ENCODE assay signal across 22 cellular contexts in the genomic region with DNA sequence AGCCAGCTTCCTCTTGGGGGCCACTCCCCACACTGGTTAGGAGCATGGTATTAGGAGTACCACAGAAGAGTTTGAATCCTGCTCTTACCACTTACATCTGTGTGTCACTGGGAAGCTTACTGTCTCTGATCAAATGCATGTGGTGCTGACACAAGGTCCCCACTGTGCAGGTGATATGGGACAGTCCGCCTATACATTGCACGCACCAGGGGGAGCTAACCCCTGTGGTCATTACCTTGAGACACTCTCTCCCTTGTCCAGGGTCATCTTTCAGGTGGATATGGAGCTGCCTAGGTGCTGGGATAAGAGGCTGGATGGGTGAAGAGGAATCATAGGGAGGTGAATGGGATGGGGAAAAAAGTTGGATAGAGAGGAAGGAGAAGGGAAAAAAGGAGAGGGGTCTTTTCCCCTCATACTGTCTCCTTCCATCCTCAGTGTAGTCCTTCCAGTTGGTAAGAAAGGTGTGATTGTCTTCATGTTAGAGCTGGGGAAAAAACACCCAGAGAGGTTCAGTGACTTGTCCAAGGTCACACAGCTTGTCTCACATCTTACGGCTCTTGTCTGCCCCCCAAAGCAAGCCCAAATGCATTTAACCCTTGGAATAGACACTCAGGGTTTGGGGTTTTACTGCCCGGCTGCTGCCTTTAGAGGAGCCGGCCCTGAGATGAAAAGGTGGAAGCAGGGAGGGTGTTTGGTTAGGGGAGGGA.
DNase-seq lines count a peak whose midpoint lies in the region; ATAC-seq and TF ChIP-seq lines count a peak whose summit lies in the region.
"Had no signal": no experiment of that assay in that cellular context is flagged by ENCODE, and none has a peak within 500 bp of the region (broad histone marks: within the 10 kb centered on the region; RNA-seq: fewer than 3 reads in every experiment).

No MANE protein-coding gene starts in this region.

- H3K27me3 Mint-ChIP-seq in GM23338 (ENCODE audit: insufficient read depth, low read depth, poor library complexity): peaks cover 7% of the 10 kb centered on the region

- H3K36me3 ChIP-seq in GM23338 (ENCODE audit: insufficient read depth) (no peaks in the 10 kb centered on the region), brain microvascular endothelial cell (replicated peaks) (no peaks in the 10 kb centered on the region), neural cell (ENCODE audit: insufficient read depth, low read length) (no peaks in the 10 kb centered on the region), upper lobe of right lung (no peaks in the 10 kb centered on the region)
- H3K36me3 ChIP-seq: adrenal gland, MG63, spleen, stomach, transverse colon had no signal

- intact Hi-C loops in upper lobe of right lung (cut with DNase I): no loop called here

- in situ Hi-C loops in brain microvascular endothelial cell (cut with HindIII; ENCODE audit: low pct_ligation_motif_present, low sequenced_read_pairs): no loop called here

- TF ChIP-seq RAD21 in neural cell (conservative IDR thresholded peaks at IDR 0.05): no peak

- H3K27ac Mint-ChIP-seq in GM23338: no peak overlapping the region
- H3K27ac Mint-ChIP-seq: natural killer cell had no signal

- H3K4me1 ChIP-seq in GM23338 (ENCODE audit: insufficient read depth): no peaks in the 10 kb centered on the region
- no peaks in the 10 kb centered on the region for H3K4me1 ChIP-seq in upper lobe of right lung
- H3K4me1 ChIP-seq: adrenal gland, psoas muscle, spleen, stomach had no signal

- TF ChIP-seq EP300 in neural cell (conservative IDR thresholded peaks at IDR 0.05; ENCODE audit: poor library complexity, severe bottlenecking): no peak

- no peaks in the 10 kb centered on the region for H4K20me1 ChIP-seq in GM23338 (replicated peaks; ENCODE audit: insufficient read depth)
- no peaks in the 10 kb centered on the region for H4K20me1 ChIP-seq in neural cell (ENCODE audit: insufficient read depth)

- H3K9me3 ChIP-seq in neural cell (ENCODE audit: low read length) (no peaks in the 10 kb centered on the region), upper lobe of right lung (no peaks in the 10 kb centered on the region)
- H3K9me3 ChIP-seq: adrenal gland, MG63, psoas muscle, spleen, stomach, transverse colon had no signal

- H3K9me2 ChIP-seq in GM23338 (ENCODE audit: insufficient read depth) (no peaks in the 10 kb centered on the region), neural cell (ENCODE audit: insufficient read depth, low read length) (no peaks in the 10 kb centered on the region)

- H3K27me3 ChIP-seq in GM23338 (ENCODE audit: insufficient read depth) (no peaks in the 10 kb centered on the region), brain microvascular endothelial cell (replicated peaks) (peaks cover 9% of the 10 kb centered on the region), neural cell (ENCODE audit: insufficient read depth, low read depth, low read length) (no peaks in the 10 kb centered on the region), upper lobe of right lung (peaks cover 5% of the 10 kb centered on the region)
- H3K27me3 ChIP-seq: MG63 had no signal

- peak; percentile 60 for ATAC-seq in GM23338
- no peak for ATAC-seq in upper lobe of right lung
- ATAC-seq: natural killer cell, psoas muscle had no signal

- no peaks in the 10 kb centered on the region for H3K36me3 Mint-ChIP-seq in GM23338 (ENCODE audit: low read depth)
- H3K36me3 Mint-ChIP-seq: natural killer cell had no signal

- H3K4me3 ChIP-seq in GM23338: no peak overlapping the region
- no peak overlapping the region for H3K4me3 ChIP-seq in brain microvascular endothelial cell (ENCODE audit: low read depth, low read length)
- no peak overlapping the region for H3K4me3 ChIP-seq in neural cell (ENCODE audit: low read length)
- H3K4me3 ChIP-seq in upper lobe of right lung: no peak overlapping the region
- H3K4me3 ChIP-seq: adrenal gland, MG63, psoas muscle, spleen, stomach, transverse colon had no signal

- no peak overlapping the region for H3K27ac ChIP-seq in GM23338 (ENCODE audit: low read depth)
- no peak overlapping the region for H3K27ac ChIP-seq in brain microvascular endothelial cell
- no peak overlapping the region for H3K27ac ChIP-seq in neural cell (ENCODE audit: low read length)
- H3K27ac ChIP-seq in upper lobe of right lung: no peak overlapping the region
- H3K27ac ChIP-seq: adrenal gland, psoas muscle, spleen, stomach, transverse colon had no signal

- peaks cover 12% of the 10 kb centered on the region; the same call in 2 of the 3 replicates for H3K4me1 Mint-ChIP-seq in GM23338
- H3K4me1 Mint-ChIP-seq: natural killer cell had no signal

- peak overlapping the region; percentile 0 for H3K9ac ChIP-seq in neural cell (ENCODE audit: low read length)

- H3K79me2 ChIP-seq in GM23338 (replicated peaks; ENCODE audit: insufficient read depth) (no peaks in the 10 kb centered on the region), neural cell (replicated peaks; ENCODE audit: insufficient read depth, low read length) (no peaks in the 10 kb centered on the region)

- H3K9me3 Mint-ChIP-seq in GM23338: no peaks in the 10 kb centered on the region
- H3K9me3 Mint-ChIP-seq: natural killer cell had no signal

- H3F3A ChIP-seq in GM23338 (replicated peaks; ENCODE audit: low read depth) (no peaks in the 10 kb centered on the region), neural cell (ENCODE audit: insufficient read depth, low read length, poor library complexity, severe bottlenecking) (no peaks in the 10 kb centered on the region)

- no peak overlapping the region for H3K4me2 ChIP-seq in GM23338
- H3K4me2 ChIP-seq in neural cell (ENCODE audit: low read length): no peak overlapping the region

- DNase-seq in GM23338 (ENCODE audit: low spot score): peak; percentile 41
- peak; percentile 26 for DNase-seq in HT-29 (ENCODE audit: low spot score)
- no peak for DNase-seq in brain microvascular endothelial cell
- DNase-seq in NCI-H2107 treated with DMSO at 0.1 percent for 48 hours (lab: John Stamatoyannopoulos, UW; ENCODE audit: unreplicated experiment): no peak
- DNase-seq in GM19238 (ENCODE audit: insufficient read length, low spot score): no peak
- no peak for DNase-seq in upper lobe of right lung
- DNase-seq: activated effector memory CD4-positive, alpha-beta T cell treated with Interleukin-2 at 50 U/mL for 16 hours; adrenal gland; central memory CD4-positive, alpha-beta T cell; hippocampal formation; MG63; natural killer cell; NCI-H1436; NCI-H526 treated with DMSO at 0.1 percent for 48 hours; OCI-M1; psoas muscle; SHP77 treated with DMSO at 0.1 percent for 48 hours; spleen; stimulated activated CD4-positive, alpha-beta T cell treated with anti-CD3 and anti-CD28 coated beads, Interleukin-4, amount 100 ng/mL, for 24 hours; stomach; transverse colon had no signal

- H2AFZ ChIP-seq in GM23338: no peak overlapping the region
- no peak overlapping the region for H2AFZ ChIP-seq in neural cell (ENCODE audit: low read depth, low read length)

- TF ChIP-seq CTCF in GM23338 (conservative IDR thresholded peaks at IDR 0.05; ENCODE audit: low read depth in 2 of 2): peak; percentile 38 to 67
- TF ChIP-seq CTCF in brain microvascular endothelial cell (IDR thresholded peaks at IDR 0.05; ENCODE audit: low read depth, low read length, missing control alignments): peak; percentile 20
- TF ChIP-seq CTCF in neural cell (IDR thresholded peaks at IDR 0.05; ENCODE audit: poor library complexity, severe bottlenecking): no peak
- no peak for TF ChIP-seq CTCF in upper lobe of right lung (IDR thresholded peaks at IDR 0.05)

- no peak overlapping the region for H3K4me3 Mint-ChIP-seq in GM23338
- H3K4me3 Mint-ChIP-seq: natural killer cell had no signal

TF ChIP-seq in GM23338, 12 proteins besides CTCF, POLR2A, EP300 and RAD21 (continues in another document):
- TF ChIP-seq POLR2AphosphoS5 (IDR thresholded peaks at IDR 0.05; ENCODE audit: low read depth) (no peak), STAT1 (IDR thresholded peaks at IDR 0.05; ENCODE audit: unreplicated experiment) (no peak)

TF ChIP-seq in neural cell, 6 proteins besides CTCF, POLR2A, EP300 and RAD21:
- no peak for TF ChIP-seq TAF1 (IDR thresholded peaks at IDR 0.05; ENCODE audit: low read depth)
- TF ChIP-seq, protein P1, sequence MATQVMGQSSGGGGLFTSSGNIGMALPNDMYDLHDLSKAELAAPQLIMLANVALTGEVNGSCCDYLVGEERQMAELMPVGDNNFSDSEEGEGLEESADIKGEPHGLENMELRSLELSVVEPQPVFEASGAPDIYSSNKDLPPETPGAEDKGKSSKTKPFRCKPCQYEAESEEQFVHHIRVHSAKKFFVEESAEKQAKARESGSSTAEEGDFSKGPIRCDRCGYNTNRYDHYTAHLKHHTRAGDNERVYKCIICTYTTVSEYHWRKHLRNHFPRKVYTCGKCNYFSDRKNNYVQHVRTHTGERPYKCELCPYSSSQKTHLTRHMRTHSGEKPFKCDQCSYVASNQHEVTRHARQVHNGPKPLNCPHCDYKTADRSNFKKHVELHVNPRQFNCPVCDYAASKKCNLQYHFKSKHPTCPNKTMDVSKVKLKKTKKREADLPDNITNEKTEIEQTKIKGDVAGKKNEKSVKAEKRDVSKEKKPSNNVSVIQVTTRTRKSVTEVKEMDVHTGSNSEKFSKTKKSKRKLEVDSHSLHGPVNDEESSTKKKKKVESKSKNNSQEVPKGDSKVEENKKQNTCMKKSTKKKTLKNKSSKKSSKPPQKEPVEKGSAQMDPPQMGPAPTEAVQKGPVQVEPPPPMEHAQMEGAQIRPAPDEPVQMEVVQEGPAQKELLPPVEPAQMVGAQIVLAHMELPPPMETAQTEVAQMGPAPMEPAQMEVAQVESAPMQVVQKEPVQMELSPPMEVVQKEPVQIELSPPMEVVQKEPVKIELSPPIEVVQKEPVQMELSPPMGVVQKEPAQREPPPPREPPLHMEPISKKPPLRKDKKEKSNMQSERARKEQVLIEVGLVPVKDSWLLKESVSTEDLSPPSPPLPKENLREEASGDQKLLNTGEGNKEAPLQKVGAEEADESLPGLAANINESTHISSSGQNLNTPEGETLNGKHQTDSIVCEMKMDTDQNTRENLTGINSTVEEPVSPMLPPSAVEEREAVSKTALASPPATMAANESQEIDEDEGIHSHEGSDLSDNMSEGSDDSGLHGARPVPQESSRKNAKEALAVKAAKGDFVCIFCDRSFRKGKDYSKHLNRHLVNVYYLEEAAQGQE (IDR thresholded peaks at IDR 0.05; ENCODE audit: borderline replicate concordance): no peak
- no peak for TF ChIP-seq MXI1 (conservative IDR thresholded peaks at IDR 0.05; ENCODE audit: poor library complexity, severe bottlenecking)
- TF ChIP-seq POLR2AphosphoS5 (IDR thresholded peaks at IDR 0.05): no peak
- no peak for TF ChIP-seq EZH2 (IDR thresholded peaks at IDR 0.05; ENCODE audit: borderline replicate concordance, insufficient read depth, low read length, poor library complexity, severe bottlenecking)
- no peak for TF ChIP-seq SMC3 (conservative IDR thresholded peaks at IDR 0.05; ENCODE audit: poor library complexity)
TF ChIP-seq in neural cell: peak in this region for 0.

Comparison
In these comparisons a context has a peak if more than half of its experiments do, and no peak if none do; other contexts are left out.
1. DNase-seq: peak in GM23338 (single experiment) and HT-29 (single experiment); none in brain microvascular endothelial cell (single experiment), NCI-H2107 treated with DMSO at 0.1 percent for 48 hours (single experiment), GM19238 (single experiment) and upper lobe of right lung (single experiment).
2. CTCF ChIP-seq: peak in GM23338 (2 of 2) and brain microvascular endothelial cell (single experiment); none in neural cell (single experiment) and upper lobe of right lung (single experiment).